ENCODE assay signal across 8 cellular contexts in genomic region chr4:123856689-123857545, GRCh38.
DNase-seq lines count a peak whose midpoint lies in the region; ATAC-seq and TF ChIP-seq lines count a peak whose summit lies in the region.

No MANE protein-coding gene starts in this region.

- no peaks in the 10 kb centered on the region for H3K27me3 ChIP-seq in SK-N-SH (ENCODE audit: insufficient read depth)
- no peaks in the 10 kb centered on the region for H3K27me3 ChIP-seq in MM.1S (replicated peaks; ENCODE audit: insufficient read depth, low read length)

- peak overlapping the region in 1 of 2 experiments; percentile 62; a peak in 2 of 4 replicates for H3K27ac ChIP-seq in SK-N-SH (ENCODE audit: low read depth in 2 of 2, low read length in 1 of 2)
- H3K27ac ChIP-seq in MM.1S (ENCODE audit: low read length), result no peak overlapping the region

- no peak overlapping the region for H3K27ac Mint-ChIP-seq in glutamatergic neuron (ENCODE audit: unreplicated experiment)
- H3K27ac Mint-ChIP-seq in progenitor cell of endocrine pancreas, result no peak overlapping the region

- H3K4me2 ChIP-seq in SK-N-SH (peak overlapping the region; percentile 36; the same call in 1 of the 2 replicates), MM.1S (ENCODE audit: low read depth, low read length) (no peak overlapping the region)

- no peaks in the 10 kb centered on the region for H3K9me3 ChIP-seq in SK-N-SH
- H3K9me3 ChIP-seq in MM.1S (replicated peaks; ENCODE audit: insufficient read depth, low read length), result no peaks in the 10 kb centered on the region

- no peak for ATAC-seq in activated T-cell treated with anti-CD3 and anti-CD28 coated beads, Interleukin-2, amount 50 U/mL, for 4 hours
- no peak for ATAC-seq in HG02798 (IDR thresholded peaks at IDR 0.05; ENCODE audit: poor library complexity, unreplicated experiment)

- H3K36me3 ChIP-seq in SK-N-SH (replicated peaks in 1 of 2; ENCODE audit: control insufficient read depth in 1 of 2, insufficient read depth in 2 of 2, low read length in 1 of 2) (no peaks in the 10 kb centered on the region), MM.1S (replicated peaks; ENCODE audit: insufficient read depth, low read length) (no peaks in the 10 kb centered on the region)

- POLR2A ChIA-PET in SK-N-SH (lab: Yijun Ruan, JAX), result interaction anchor here (0.5 kb wide), 1 partner anchor 66 kb away, joined by 4 read pairs; no protein-coding TSS in a partner anchor

- H3F3A ChIP-seq in SK-N-SH (replicated peaks; ENCODE audit: insufficient read depth) (no peaks in the 10 kb centered on the region), MM.1S (ENCODE audit: insufficient read depth, low read length) (no peaks in the 10 kb centered on the region)

- H3K4me1 ChIP-seq in SK-N-SH (ENCODE audit: control insufficient read depth in 1 of 2, insufficient read depth in 2 of 2, low read depth in 1 of 2, low read length in 1 of 2) (peaks cover 6 to 8% of the 10 kb centered on the region in 2 experiments; a peak in 2 of 4 replicates), MM.1S (ENCODE audit: low read length) (peaks cover 11% of the 10 kb centered on the region)

- peak; percentile 22; the same call in 1 of the 2 replicates for TF ChIP-seq RAD21 in SK-N-SH (IDR thresholded peaks at IDR 0.05; ENCODE audit: low read length)

- CTCF ChIA-PET in SK-N-SH (lab: Yijun Ruan, JAX), result interaction anchor here (1.4 kb wide), 2 partner anchors 19 to 81 kb away, joined by 4 read pairs; no protein-coding TSS in a partner anchor

- H3K9me2 ChIP-seq in SK-N-SH, result no peaks in the 10 kb centered on the region
- no peaks in the 10 kb centered on the region for H3K9me2 ChIP-seq in MM.1S (replicated peaks; ENCODE audit: insufficient read depth, low read length)

- H3K9me3 Mint-ChIP-seq in glutamatergic neuron (ENCODE audit: unreplicated experiment), result no peaks in the 10 kb centered on the region
- no peaks in the 10 kb centered on the region for H3K9me3 Mint-ChIP-seq in progenitor cell of endocrine pancreas (ENCODE audit: low read depth)
- H3K9me3 Mint-ChIP-seq in activated T-cell treated with anti-CD3 and anti-CD28 coated beads, Interleukin-2, amount 50 U/mL, for 4 hours, result no peaks in the 10 kb centered on the region

- 22% methylated on average over 9 of the region's 9 CpGs for WGBS in SK-N-SH (ENCODE audit: low lambda C conversion rate)

- no peak; the same call in 1 of the 2 replicates for TF ChIP-seq CTCF in SK-N-SH (IDR thresholded peaks at IDR 0.05)
- no peak for TF ChIP-seq CTCF in glutamatergic neuron (IDR thresholded peaks at IDR 0.05; ENCODE audit: partially characterized antibody, unreplicated experiment)
- peak; percentile 10 for TF ChIP-seq CTCF in progenitor cell of endocrine pancreas (IDR thresholded peaks at IDR 0.05; ENCODE audit: unreplicated experiment)
- no peak for TF ChIP-seq CTCF in MM.1S (IDR thresholded peaks at IDR 0.05; ENCODE audit: low read length)

- DNase-seq in GM03348 (ENCODE audit: low spot score) (peak; percentile 32), SK-N-SH (peak; percentile 41), glutamatergic neuron (peak; percentile 21), progenitor cell of endocrine pancreas (ENCODE audit: low spot score, unreplicated experiment) (no peak), MM.1S (no peak)
- no peak for DNase-seq in stimulated activated naive CD4-positive, alpha-beta T cell treated with Interleukin-2 at 50 U/mL for 16 hours (lab: John Stamatoyannopoulos, UW)
- no peak for DNase-seq in activated T-cell treated with anti-CD3 and anti-CD28 coated beads, Interleukin-2, amount 50 U/mL, for 4 hours

- peak overlapping the region; percentile 12 for H3K9ac ChIP-seq in SK-N-SH
- H3K9ac ChIP-seq in MM.1S (ENCODE audit: low read length), result no peak overlapping the region

- H3K4me3 ChIP-seq in SK-N-SH (ENCODE audit: low read depth in 2 of 2, low read length in 1 of 2) (no peak overlapping the region), MM.1S (ENCODE audit: low read length) (no peak overlapping the region)

- H3K4me1 Mint-ChIP-seq in glutamatergic neuron (ENCODE audit: low read depth, unreplicated experiment), result no peaks in the 10 kb centered on the region
- H3K4me1 Mint-ChIP-seq in progenitor cell of endocrine pancreas (ENCODE audit: low read depth), result peaks cover 9% of the 10 kb centered on the region
- no peaks in the 10 kb centered on the region for H3K4me1 Mint-ChIP-seq in activated T-cell treated with anti-CD3 and anti-CD28 coated beads, Interleukin-2, amount 50 U/mL, for 4 hours (ENCODE audit: low read depth)

- TF ChIP-seq EP300 in SK-N-SH (IDR thresholded peaks at IDR 0.05; ENCODE audit: borderline replicate concordance in 1 of 2, low read depth in 1 of 2, low read length in 1 of 2), result peak in 1 of 2 experiments; percentile 40; a peak in 1 of 4 replicates

- H4K20me1 ChIP-seq in SK-N-SH (ENCODE audit: insufficient read depth), result no peaks in the 10 kb centered on the region
- H4K20me1 ChIP-seq in MM.1S (ENCODE audit: insufficient read depth, low read length), result no peaks in the 10 kb centered on the region

- H3K79me2 ChIP-seq in SK-N-SH (ENCODE audit: insufficient read depth) (no peaks in the 10 kb centered on the region), MM.1S (ENCODE audit: low read length) (no peaks in the 10 kb centered on the region)

- H3K36me3 Mint-ChIP-seq in glutamatergic neuron (ENCODE audit: unreplicated experiment) (no peaks in the 10 kb centered on the region), progenitor cell of endocrine pancreas (ENCODE audit: insufficient read depth) (no peaks in the 10 kb centered on the region)
- H3K36me3 Mint-ChIP-seq in activated T-cell treated with anti-CD3 and anti-CD28 coated beads, Interleukin-2, amount 50 U/mL, for 4 hours (ENCODE audit: insufficient read depth), result no peaks in the 10 kb centered on the region

- H3K4me3 Mint-ChIP-seq in glutamatergic neuron (ENCODE audit: unreplicated experiment) (no peak overlapping the region), progenitor cell of endocrine pancreas (ENCODE audit: low read depth) (no peak overlapping the region)
- H3K4me3 Mint-ChIP-seq in activated T-cell treated with anti-CD3 and anti-CD28 coated beads, Interleukin-2, amount 50 U/mL, for 4 hours, result no peak overlapping the region

- H3K27me3 Mint-ChIP-seq in glutamatergic neuron (ENCODE audit: unreplicated experiment) (no peaks in the 10 kb centered on the region), progenitor cell of endocrine pancreas (peaks cover 4% of the 10 kb centered on the region)
- H3K27me3 Mint-ChIP-seq in activated T-cell treated with anti-CD3 and anti-CD28 coated beads, Interleukin-2, amount 50 U/mL, for 4 hours (ENCODE audit: low read depth), result no peaks in the 10 kb centered on the region

- peak overlapping the region; percentile 90 for H2AFZ ChIP-seq in SK-N-SH (ENCODE audit: low read depth)
- no peak overlapping the region for H2AFZ ChIP-seq in MM.1S (ENCODE audit: low read length)

TF ChIP-seq in SK-N-SH, 30 proteins besides CTCF, POLR2A, EP300 and RAD21:
- TF ChIP-seq, protein P1, sequence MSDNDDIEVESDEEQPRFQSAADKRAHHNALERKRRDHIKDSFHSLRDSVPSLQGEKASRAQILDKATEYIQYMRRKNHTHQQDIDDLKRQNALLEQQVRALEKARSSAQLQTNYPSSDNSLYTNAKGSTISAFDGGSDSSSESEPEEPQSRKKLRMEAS (IDR thresholded peaks at IDR 0.05; ENCODE audit: low read depth), result 0 out of 2 replicates have a peak, but pooled peaks have one; percentile 40
- TF ChIP-seq YY1 (IDR thresholded peaks at IDR 0.05; ENCODE audit: low read depth) (peak; percentile 20; the same call in 1 of the 2 replicates), GATA2 (CRISPR knock-in tag; IDR thresholded peaks at IDR 0.05) (peak; percentile 68), ELF1 (IDR thresholded peaks at IDR 0.05) (no peak)

Comparison
In these comparisons a context has a peak if more than half of its experiments do, and no peak if none do; other contexts are left out.
1. DNase-seq: peak in GM03348 (single experiment), SK-N-SH (single experiment) and glutamatergic neuron (single experiment); none in progenitor cell of endocrine pancreas (single experiment), MM.1S (single experiment), stimulated activated naive CD4-positive, alpha-beta T cell treated with Interleukin-2 at 50 U/mL for 16 hours (single experiment) and activated T-cell treated with anti-CD3 and anti-CD28 coated beads, Interleukin-2, amount 50 U/mL, for 4 hours (single experiment).